ENCODE assay signal across 8 cellular contexts in genomic region chr3:64604313-64604712, GRCh38.
"Had no signal": no experiment of that assay in that cellular context is flagged by ENCODE, and none has a peak within 500 bp of the region (broad histone marks: within the 10 kb centered on the region; RNA-seq: fewer than 3 reads in every experiment).

No MANE protein-coding gene starts in this region.

- ATAC-seq: HepG2 had no signal

- H3K4me1 Mint-ChIP-seq: IgD-negative memory B cell had no signal

- H3K36me3 Mint-ChIP-seq: IgD-negative memory B cell had no signal

- FAIRE-seq: HepG2, HTR-8/SVneo had no signal

- DNase-seq: IMR-90, KBM-7, KG1 had no signal

- H3K4me2 ChIP-seq: KMS-11 had no signal

- H3K27me3 Mint-ChIP-seq: IgD-negative memory B cell had no signal

- H3K27ac ChIP-seq: HL-60, KMS-11 had no signal

- H3K4me3 Mint-ChIP-seq: IgD-negative memory B cell had no signal

- H3K27ac Mint-ChIP-seq: IgD-negative memory B cell had no signal

- H3K9ac ChIP-seq: KMS-11 had no signal
